11 cellular contexts compared by ENCODE assay signal in the genomic region with DNA sequence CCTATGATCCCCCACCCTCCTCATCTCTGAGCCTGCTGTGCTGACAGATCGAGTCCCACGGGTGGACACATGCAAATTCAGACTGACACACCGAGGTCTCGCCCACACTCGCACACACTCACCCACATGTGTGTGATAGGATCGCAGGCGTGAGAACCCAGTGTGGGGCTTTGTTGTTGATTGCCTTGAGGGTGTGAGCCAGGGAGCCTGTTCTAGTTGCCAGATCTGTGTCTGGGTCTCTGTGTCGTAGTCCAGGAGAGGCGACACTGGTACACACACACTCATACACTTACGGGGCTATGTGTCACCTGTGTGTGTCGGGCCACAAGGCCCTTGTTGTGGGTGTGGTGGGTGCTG. TPM values are rescaled to one million over a fixed set of nuclear protein-coding genes. Genes with fewer than 3 reads are reported as not detected.
DNase-seq lines count a peak whose midpoint lies in the region; ATAC-seq and TF ChIP-seq lines count a peak whose summit lies in the region.
"Had no signal": no experiment of that assay in that cellular context is flagged by ENCODE, and none has a peak within 500 bp of the region (broad histone marks: within the 10 kb centered on the region; RNA-seq: fewer than 3 reads in every experiment).

No MANE protein-coding gene starts in this region.

- no peaks in the 10 kb centered on the region for H3K36me3 Mint-ChIP-seq in nephron (ENCODE audit: low read depth)
- no peaks in the 10 kb centered on the region for H3K36me3 Mint-ChIP-seq in stimulated activated memory B cell treated with anti-CD40 and anti-IgM and Interleukin-4, amounts not matched to agents 10 μg/mL and 1 μg/mL and 100 μg/mL, for 72 hours

- peaks cover 61% of the 10 kb centered on the region for H3K4me1 Mint-ChIP-seq in nephron
- peaks cover 15% of the 10 kb centered on the region for H3K4me1 Mint-ChIP-seq in stimulated activated memory B cell treated with anti-CD40 and anti-IgM and Interleukin-4, amounts not matched to agents 10 μg/mL and 1 μg/mL and 100 μg/mL, for 72 hours

- intact Hi-C loops in heart right ventricle (cut with DNase I), result loop anchor here in 2 of 10 donors (2.0 kb wide), 2 partner anchors 163 to 215 kb away; no protein-coding TSS in a partner anchor
- intact Hi-C loops in left ventricle myocardium superior (cut with micrococcal nuclease), result no loop called here

- peak overlapping the region; percentile 82 to 90 (median 87) for H3K27ac Mint-ChIP-seq in nephron
- no peak overlapping the region for H3K27ac Mint-ChIP-seq in stimulated activated memory B cell treated with anti-CD40 and anti-IgM and Interleukin-4, amounts not matched to agents 10 μg/mL and 1 μg/mL and 100 μg/mL, for 72 hours
- H3K27ac Mint-ChIP-seq: activated naive CD8-positive, alpha-beta T cell treated with anti-CD3 and anti-CD28 coated beads, Interleukin-2, amount 50 U/mL, for 24 hours had no signal

- H3K27me3 Mint-ChIP-seq in nephron (ENCODE audit: low read depth), result peaks cover 18% of the 10 kb centered on the region
- peaks cover 61% of the 10 kb centered on the region for H3K27me3 Mint-ChIP-seq in stimulated activated memory B cell treated with anti-CD40 and anti-IgM and Interleukin-4, amounts not matched to agents 10 μg/mL and 1 μg/mL and 100 μg/mL, for 72 hours

- 69 to 75% methylated on average over 11 of the region's 11 CpGs for WGBS in heart right ventricle, 2 donors
- 31 to 39% methylated on average over 11 of the region's 11 CpGs for WGBS in esophagus, 2 donors

- H3K9me3 ChIP-seq in heart right ventricle, result no peaks in the 10 kb centered on the region
- no peaks in the 10 kb centered on the region for H3K9me3 ChIP-seq in esophagus (ENCODE audit: control insufficient read depth in 2 of 2, insufficient read depth in 1 of 2, low read depth in 1 of 2, low read length in 1 of 2)
- H3K9me3 ChIP-seq: BLaER1 treated with 17β-estradiol and CSF1 and Interleukin-3, amounts not matched to agents 10 nM and 100 nM had no signal

- H3K27me3 ChIP-seq in heart right ventricle, result peaks cover 0 to 50% (median 8%) of the 10 kb centered on the region in 7 donors
- no peaks in the 10 kb centered on the region for H3K27me3 ChIP-seq in esophagus (ENCODE audit: control insufficient read depth in 1 of 2, insufficient read depth in 2 of 2, low read length in 2 of 2)

- H3K4me1 ChIP-seq in heart right ventricle (peaks cover 7 to 60% (median 27%) of the 10 kb centered on the region in 9 donors), esophagus (ENCODE audit: control insufficient read depth in 2 of 2, insufficient read depth in 2 of 2, low read length in 1 of 2) (peaks cover 18 to 42% of the 10 kb centered on the region in 2 donors)

- ATAC-seq in heart right ventricle (no peak), left ventricle myocardium superior (no peak), HG02759 (IDR thresholded peaks at IDR 0.05; ENCODE audit: unreplicated experiment) (no peak)
- ATAC-seq in stimulated activated memory B cell treated with anti-CD40 and anti-IgM and Interleukin-4, amounts not matched to agents 10 μg/mL and 1 μg/mL and 100 μg/mL, for 72 hours, result no peak
- ATAC-seq: activated naive CD8-positive, alpha-beta T cell treated with anti-CD3 and anti-CD28 coated beads, Interleukin-2, amount 50 U/mL, for 24 hours; Panc1 had no signal

- DNase-seq in heart right ventricle (no peak), left ventricle myocardium superior (no peak), NCI-H82 (lab: John Stamatoyannopoulos, UW) (no peak), midbrain (lab: John Stamatoyannopoulos, UW) (no peak)
- DNase-seq: activated naive CD8-positive, alpha-beta T cell treated with anti-CD3 and anti-CD28 coated beads, Interleukin-2, amount 50 U/mL, for 24 hours had no signal

- no peak for TF ChIP-seq CTCF in heart right ventricle (IDR thresholded peaks at IDR 0.05)
- no peak for TF ChIP-seq CTCF in nephron (IDR thresholded peaks at IDR 0.05; ENCODE audit: unreplicated experiment in 3 of 3)

- peak overlapping the region in 7 of 10 donors; percentile 5 to 77 (median 70) for H3K4me3 ChIP-seq in heart right ventricle
- H3K4me3 ChIP-seq in esophagus (ENCODE audit: low read depth in 1 of 2, low read length in 2 of 2), result peak overlapping the region; percentile 74 to 77

- H3K4me3 Mint-ChIP-seq in nephron, result peak overlapping the region; percentile 95 to 96 (median 96)
- no peak overlapping the region for H3K4me3 Mint-ChIP-seq in stimulated activated memory B cell treated with anti-CD40 and anti-IgM and Interleukin-4, amounts not matched to agents 10 μg/mL and 1 μg/mL and 100 μg/mL, for 72 hours
- H3K4me3 Mint-ChIP-seq: activated naive CD8-positive, alpha-beta T cell treated with anti-CD3 and anti-CD28 coated beads, Interleukin-2, amount 50 U/mL, for 24 hours had no signal

- H3K9me3 Mint-ChIP-seq in nephron, result no peaks in the 10 kb centered on the region
- no peaks in the 10 kb centered on the region for H3K9me3 Mint-ChIP-seq in stimulated activated memory B cell treated with anti-CD40 and anti-IgM and Interleukin-4, amounts not matched to agents 10 μg/mL and 1 μg/mL and 100 μg/mL, for 72 hours
- H3K9me3 Mint-ChIP-seq: activated naive CD8-positive, alpha-beta T cell treated with anti-CD3 and anti-CD28 coated beads, Interleukin-2, amount 50 U/mL, for 24 hours had no signal

- no peaks in the 10 kb centered on the region for H3K36me3 ChIP-seq in heart right ventricle
- H3K36me3 ChIP-seq in esophagus (ENCODE audit: control insufficient read depth in 2 of 2, insufficient read depth in 2 of 2, low read length in 1 of 2), result peaks cover 0 to 6% of the 10 kb centered on the region in 2 donors
- H3K36me3 ChIP-seq: BLaER1 treated with 17β-estradiol and CSF1 and Interleukin-3, amounts not matched to agents 10 nM and 100 nM had no signal

- H3K27ac ChIP-seq in heart right ventricle (peak overlapping the region in 6 of 10 donors; percentile 45 to 77 (median 64)), esophagus (ENCODE audit: low read depth in 2 of 2, low read length in 1 of 2) (peak overlapping the region; percentile 95 to 97)
- H3K27ac ChIP-seq: BLaER1 treated with 17β-estradiol and CSF1 and Interleukin-3, amounts not matched to agents 10 nM and 100 nM had no signal

RNA-seq across cellular contexts. Expression of gene EPHB3, which starts 2.0 kb away (rescaled TPM):
- total RNA-seq in heart right ventricle (1 to 10 TPM in 7 of 10 donors, under 1 TPM in 3; 0.38 to 4.0 (median 2.3) TPM), left ventricle myocardium superior (1.6 TPM)
- polyA plus RNA-seq in heart right ventricle (under 1 TPM; 0.51 to 0.96 TPM), esophagus (10 to 100 TPM; 24.6 to 27.7 TPM)
